In the genomic region with DNA sequence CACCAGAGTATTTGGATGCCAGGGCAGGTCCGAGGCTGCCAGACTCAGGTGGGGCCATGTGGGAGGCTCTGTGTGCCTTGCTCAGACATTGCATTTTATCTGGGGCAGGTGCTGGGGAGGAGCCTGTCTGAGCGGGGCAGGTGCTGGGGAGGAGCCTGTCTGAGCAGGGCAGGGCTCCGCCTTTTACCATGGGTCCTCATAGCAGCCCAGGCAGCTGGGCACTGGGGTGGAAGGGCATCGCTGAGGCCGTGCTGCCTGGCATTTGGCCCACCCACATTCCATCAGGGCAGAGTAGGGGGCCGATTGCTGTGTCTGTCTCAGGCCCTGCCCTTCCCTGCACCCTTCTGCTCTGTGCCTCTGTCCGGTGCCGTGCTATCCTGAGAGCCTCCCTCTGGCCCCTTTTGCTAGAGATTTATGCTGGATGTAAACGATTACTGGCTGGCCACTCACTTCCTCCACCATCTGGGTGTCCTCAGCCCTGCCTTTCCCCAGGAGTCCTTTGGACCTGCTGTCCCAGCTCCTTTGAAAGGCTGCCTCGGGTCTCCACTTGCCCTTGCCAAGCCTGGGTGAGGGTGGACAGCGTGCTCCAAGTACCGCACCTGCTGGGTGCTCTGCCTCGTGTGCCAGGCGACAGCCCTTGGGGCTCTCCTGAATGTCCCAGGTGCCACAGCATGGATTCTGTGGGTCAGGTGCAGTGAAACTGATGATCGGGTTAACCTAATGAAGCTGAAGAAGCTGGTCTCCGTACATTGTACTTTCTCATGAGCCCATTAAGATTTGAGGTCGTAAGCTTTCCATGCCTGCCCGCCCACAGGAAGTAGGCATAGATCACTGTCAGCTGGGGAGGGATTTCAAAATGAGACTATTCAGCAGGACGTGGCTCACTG, we compare ENCODE assay signal across 9 cellular contexts.
DNase-seq lines count a peak whose midpoint lies in the region; ATAC-seq and TF ChIP-seq lines count a peak whose summit lies in the region.
"Had no signal": no experiment of that assay in that cellular context is flagged by ENCODE, and none has a peak within 500 bp of the region (broad histone marks: within the 10 kb centered on the region; RNA-seq: fewer than 3 reads in every experiment).

No MANE protein-coding gene starts in this region.

- WGBS in hepatocyte (ENCODE audit: low lambda C conversion rate, missing lambda C conversion rate): 83% methylated on average over 19 of the region's 19 CpGs

- no peaks in the 10 kb centered on the region for H3K79me2 ChIP-seq in hepatocyte

- H3K4me3 Mint-ChIP-seq in HFFc6: no peak overlapping the region

- H3K36me3 ChIP-seq in hepatocyte (replicated peaks; ENCODE audit: insufficient read depth, low read depth) (no peaks in the 10 kb centered on the region), upper lobe of right lung (no peaks in the 10 kb centered on the region)
- H3K36me3 ChIP-seq: suprapubic skin had no signal

- no peak overlapping the region for H2AFZ ChIP-seq in hepatocyte

- H3K27me3 Mint-ChIP-seq in HFFc6 (ENCODE audit: insufficient read depth): peaks cover 5% of the 10 kb centered on the region

- no peaks in the 10 kb centered on the region for H3K9me3 Mint-ChIP-seq in HFFc6

- intact Hi-C loops in upper lobe of right lung (cut with DNase I): no loop called here

- POLR2A ChIA-PET in AG04450 (lab: Yijun Ruan, JAX) (no interaction called here), HEK293T (lab: Yijun Ruan, JAX) (no interaction called here), RWPE1 (lab: Yijun Ruan, JAX; ENCODE audit: low non-redundant PET) (no interaction called here)

- H3K9me2 ChIP-seq in hepatocyte (replicated peaks; ENCODE audit: insufficient read depth): no peaks in the 10 kb centered on the region

- no peaks in the 10 kb centered on the region for H3K4me1 Mint-ChIP-seq in HFFc6 (ENCODE audit: low read depth)

- DNase-seq in AG04450 (ENCODE audit: low read depth, low spot score) (peak; percentile 4), HEK293T (ENCODE audit: extremely low spot score) (no peak), RWPE1 (ENCODE audit: low spot score) (peak; percentile 47), hepatocyte (ENCODE audit: low spot score) (peak; percentile 30), upper lobe of right lung (peak; percentile 66), putamen (ENCODE audit: low spot score) (no peak), HFFc6 (no peak)
- DNase-seq in activated CD4-positive, CD25-positive, alpha-beta regulatory T cell treated with anti-CD3 and anti-CD28 coated beads, Interleukin-2, amount 50 U/mL, for 72 hours: no peak

- no peaks in the 10 kb centered on the region for H3K27me3 ChIP-seq in AG04450 (ENCODE audit: control insufficient read depth, insufficient read depth, low read length)
- H3K27me3 ChIP-seq in hepatocyte: no peaks in the 10 kb centered on the region
- H3K27me3 ChIP-seq in upper lobe of right lung: no peaks in the 10 kb centered on the region
- H3K27me3 ChIP-seq: suprapubic skin had no signal

- peak; percentile 74 for ATAC-seq in upper lobe of right lung

- H3K4me1 ChIP-seq in hepatocyte (ENCODE audit: insufficient read depth) (peaks cover 2% of the 10 kb centered on the region), upper lobe of right lung (peaks cover 4% of the 10 kb centered on the region)

- no peaks in the 10 kb centered on the region for H3K36me3 Mint-ChIP-seq in HFFc6 (ENCODE audit: low read depth)

- H3K4me3 ChIP-seq in AG04450 (ENCODE audit: low read depth, low read length): no peak overlapping the region
- H3K4me3 ChIP-seq in hepatocyte: no peak overlapping the region
- H3K4me3 ChIP-seq in upper lobe of right lung: no peak overlapping the region
- H3K4me3 ChIP-seq: suprapubic skin had no signal

- CTCF ChIA-PET in AG04450 (lab: Charles Lee): interaction anchor here (0.5 kb wide), 1 partner anchor 31 kb away, joined by 3 read pairs; no protein-coding TSS in a partner anchor
- CTCF ChIA-PET in HEK293T (lab: Yijun Ruan, JAX): no interaction called here
- CTCF ChIA-PET in RWPE1 (lab: Yijun Ruan, JAX): interaction anchor here (0.6 to 0.7 kb wide), 2 partner anchors 23 to 255 kb away, joined by 3 read pairs; no protein-coding TSS in a partner anchor

- no peak for TF ChIP-seq CTCF in AG04450 (IDR thresholded peaks at IDR 0.05; ENCODE audit: low read depth, low read length)
- no peak for TF ChIP-seq CTCF in RWPE1 (conservative IDR thresholded peaks at IDR 0.05; ENCODE audit: low read depth)
- no peak for TF ChIP-seq CTCF in hepatocyte (IDR thresholded peaks at IDR 0.05; ENCODE audit: poor library complexity)
- no peak for TF ChIP-seq CTCF in upper lobe of right lung (IDR thresholded peaks at IDR 0.05)
- no peak for TF ChIP-seq CTCF in HFFc6 (IDR thresholded peaks at IDR 0.05)

- no peak overlapping the region for H3K4me2 ChIP-seq in hepatocyte

- H4K20me1 ChIP-seq in hepatocyte (ENCODE audit: insufficient read depth, poor library complexity, severe bottlenecking): peaks cover 4% of the 10 kb centered on the region

- H3K9me3 ChIP-seq in AG04450 (ENCODE audit: control insufficient read depth, insufficient read depth, low read length) (no peaks in the 10 kb centered on the region), hepatocyte (ENCODE audit: low read depth) (no peaks in the 10 kb centered on the region), upper lobe of right lung (no peaks in the 10 kb centered on the region)
- H3K9me3 ChIP-seq: suprapubic skin had no signal

- no peak overlapping the region for H3K27ac Mint-ChIP-seq in HFFc6

- H3K27ac ChIP-seq in AG04450 (ENCODE audit: low read depth, low read length) (peak overlapping the region; percentile 31), RWPE1 (peak overlapping the region; percentile 56), hepatocyte (no peak overlapping the region), upper lobe of right lung (no peak overlapping the region)
- H3K27ac ChIP-seq: suprapubic skin had no signal

TF ChIP-seq in HEK293T, 16 proteins besides CTCF, POLR2A, EP300 and RAD21:
- no peak for TF ChIP-seq FOXK2 (IDR thresholded peaks at IDR 0.05)
- no peak for TF ChIP-seq TARDBP (IDR thresholded peaks at IDR 0.05)
- TF ChIP-seq LEF1 (IDR thresholded peaks at IDR 0.05; ENCODE audit: borderline replicate concordance): no peak
- TF ChIP-seq, protein P1, sequence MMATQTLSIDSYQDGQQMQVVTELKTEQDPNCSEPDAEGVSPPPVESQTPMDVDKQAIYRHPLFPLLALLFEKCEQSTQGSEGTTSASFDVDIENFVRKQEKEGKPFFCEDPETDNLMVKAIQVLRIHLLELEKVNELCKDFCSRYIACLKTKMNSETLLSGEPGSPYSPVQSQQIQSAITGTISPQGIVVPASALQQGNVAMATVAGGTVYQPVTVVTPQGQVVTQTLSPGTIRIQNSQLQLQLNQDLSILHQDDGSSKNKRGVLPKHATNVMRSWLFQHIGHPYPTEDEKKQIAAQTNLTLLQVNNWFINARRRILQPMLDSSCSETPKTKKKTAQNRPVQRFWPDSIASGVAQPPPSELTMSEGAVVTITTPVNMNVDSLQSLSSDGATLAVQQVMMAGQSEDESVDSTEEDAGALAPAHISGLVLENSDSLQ (IDR thresholded peaks at IDR 0.05): peak; percentile 88
- no peak for TF ChIP-seq BHLHE40 (IDR thresholded peaks at IDR 0.05; ENCODE audit: borderline replicate concordance)
- TF ChIP-seq ELF4 (IDR thresholded peaks at IDR 0.05): no peak
- no peak for TF ChIP-seq ZNF384 (IDR thresholded peaks at IDR 0.05)
- TF ChIP-seq NFRKB (IDR thresholded peaks at IDR 0.05): no peak
- no peak for TF ChIP-seq L3MBTL2 (conservative IDR thresholded peaks at IDR 0.05)

Comparison
In these comparisons a context has a peak if more than half of its experiments do, and no peak if none do; other contexts are left out.
1. DNase-seq: peak in AG04450 (single experiment), RWPE1 (single experiment), hepatocyte (single experiment) and upper lobe of right lung (single experiment); none in HEK293T (single experiment), putamen (single experiment), HFFc6 (single experiment) and activated CD4-positive, CD25-positive, alpha-beta regulatory T cell treated with anti-CD3 and anti-CD28 coated beads, Interleukin-2, amount 50 U/mL, for 72 hours (single experiment).
2. H3K27ac ChIP-seq: peak in AG04450 (single experiment) and RWPE1 (single experiment); none in hepatocyte (single experiment) and upper lobe of right lung (single experiment).